ENCODE assay signal across 19 cellular contexts in genomic region chr2:24708537-24709152, GRCh38.
DNase-seq lines count a peak whose midpoint lies in the region; ATAC-seq, FAIRE-seq and TF ChIP-seq lines count a peak whose summit lies in the region.
"Had no signal": no experiment of that assay in that cellular context is flagged by ENCODE, and none has a peak within 500 bp of the region (broad histone marks: within the 10 kb centered on the region; RNA-seq: fewer than 3 reads in every experiment).

No MANE protein-coding gene starts in this region.

- no peaks in the 10 kb centered on the region for H3K4me1 ChIP-seq in endothelial cell of umbilical vein (ENCODE audit: control insufficient read depth, extremely low read depth, insufficient read depth, low read length)

- H3K27ac ChIP-seq in RWPE1 (no peak overlapping the region), endothelial cell of umbilical vein (ENCODE audit: insufficient read depth, low read depth, low read length) (no peak overlapping the region)
- H3K27ac ChIP-seq: 22Rv1, left ventricle myocardium inferior, tibial nerve, VCaP had no signal

- POLR2A ChIA-PET in RWPE1 (lab: Yijun Ruan, JAX; ENCODE audit: low non-redundant PET) = no interaction called here
- POLR2A ChIA-PET in endothelial cell of umbilical vein (lab: Charles Lee) = no interaction called here

- peak overlapping the region; percentile 23 for H2AFZ ChIP-seq in endothelial cell of umbilical vein (ENCODE audit: low read depth, low read length)

- BruUV-seq in endothelial cell of umbilical vein (replicated peaks; lab: Mats Ljungman, UMichigan) = no TSS peak

- intact Hi-C loops in endothelial cell of umbilical vein (cut with micrococcal nuclease) = no loop called here

- no peaks in the 10 kb centered on the region for H3K9me1 ChIP-seq in endothelial cell of umbilical vein (replicated peaks; ENCODE audit: control insufficient read depth, extremely low read depth, insufficient read depth, low read length)

- FAIRE-seq in endothelial cell of umbilical vein (lab: Jason Lieb, UNC) = peak; percentile 8

- H4K20me1 ChIP-seq in endothelial cell of umbilical vein (replicated peaks; ENCODE audit: control insufficient read depth, extremely low read depth, insufficient read depth, low read length) = no peaks in the 10 kb centered on the region

- dilution Hi-C loops in endothelial cell of umbilical vein (cut with MboI; ENCODE audit: extremely low pct_ligation_motif_present, low sequenced_read_pairs) = no loop called here

- peaks cover 0 to 4% of the 10 kb centered on the region in 2 experiments for H3K36me3 ChIP-seq in endothelial cell of umbilical vein (ENCODE audit: control insufficient read depth in 2 of 2, extremely low read depth in 1 of 2, insufficient read depth in 2 of 2, low read length in 2 of 2)

- ATAC-seq in HG03108 (IDR thresholded peaks at IDR 0.05; ENCODE audit: unreplicated experiment) (no peak), HG03520 (IDR thresholded peaks at IDR 0.05; ENCODE audit: unreplicated experiment) (no peak)
- ATAC-seq: naive thymus-derived CD4-positive, alpha-beta T cell had no signal

- no peaks in the 10 kb centered on the region for H3K27me3 ChIP-seq in endothelial cell of umbilical vein (ENCODE audit: control insufficient read depth in 2 of 2, insufficient read depth in 2 of 2, low read length in 2 of 2)
- H3K27me3 ChIP-seq: tibial nerve had no signal

- DNase-seq in DMS153 (lab: John Stamatoyannopoulos, UW) (peak; percentile 13), DMS153 treated with DMSO at 0.1 percent for 48 hours (lab: John Stamatoyannopoulos, UW; ENCODE audit: unreplicated experiment) (no peak), RWPE1 (ENCODE audit: low spot score) (peak; percentile 26), endothelial cell of umbilical vein (ENCODE audit: low read depth, low spot score) (peak; percentile 12), skeletal muscle cell (ENCODE audit: low read depth) (peak; percentile 49), retina (no peak)
- DNase-seq: activated naive CD4-positive, alpha-beta T cell treated with anti-CD3 and anti-CD28 coated beads, Interleukin-2, amount 10 ng/mL, durations not matched to agents 7 days and 5 days; CD4-positive, alpha-beta memory T cell; cerebellar nuclear complex; erythroblast; left ventricle myocardium inferior; naive thymus-derived CD4-positive, alpha-beta T cell; NCI-H1092; NCI-H2171 had no signal

- H3K9me3 ChIP-seq in endothelial cell of umbilical vein (replicated peaks; ENCODE audit: control insufficient read depth, insufficient read depth, low read length) = no peaks in the 10 kb centered on the region
- H3K9me3 ChIP-seq: left ventricle myocardium inferior, tibial nerve had no signal

- no peak overlapping the region for H3K4me2 ChIP-seq in endothelial cell of umbilical vein (ENCODE audit: insufficient read depth, low read length)

- no peaks in the 10 kb centered on the region for H3K79me2 ChIP-seq in endothelial cell of umbilical vein (ENCODE audit: control insufficient read depth, insufficient read depth, low read length)

- TF ChIP-seq CTCF in RWPE1 (conservative IDR thresholded peaks at IDR 0.05; ENCODE audit: low read depth) (no peak), endothelial cell of umbilical vein (IDR thresholded peaks at IDR 0.05; ENCODE audit: extremely low read depth in 1 of 2, insufficient read depth in 1 of 2, low read depth in 1 of 2, low read length in 2 of 2) (no peak)

- H3K9ac ChIP-seq in endothelial cell of umbilical vein (replicated peaks; ENCODE audit: extremely low read depth, insufficient read depth, low read length) = no peak overlapping the region

- TF ChIP-seq POLR2A in endothelial cell of umbilical vein (IDR thresholded peaks at IDR 0.05; ENCODE audit: low read depth, low read length) = no peak

- CTCF ChIA-PET in RWPE1 (lab: Yijun Ruan, JAX) (no interaction called here), endothelial cell of umbilical vein (lab: Charles Lee) (no interaction called here)

- H3K4me3 ChIP-seq in endothelial cell of umbilical vein (replicated peaks in 1 of 3; ENCODE audit: insufficient read depth in 1 of 3, low read depth in 1 of 3, low read length in 3 of 3) (no peak overlapping the region), skeletal muscle cell (ENCODE audit: low read depth, low read length) (no peak overlapping the region)
- H3K4me3 ChIP-seq: left ventricle myocardium inferior, tibial nerve had no signal

TF ChIP-seq in endothelial cell of umbilical vein, 7 proteins besides CTCF, POLR2A, EP300 and RAD21:
- TF ChIP-seq EZH2 (IDR thresholded peaks at IDR 0.05; ENCODE audit: borderline replicate concordance, low read depth, low read length, severe bottlenecking) (no peak), MYC (IDR thresholded peaks at IDR 0.05; ENCODE audit: low read depth, low read length) (no peak), GATA2 (IDR thresholded peaks at IDR 0.05; ENCODE audit: insufficient read depth, insufficient read length, low read depth, low read length) (no peak), POLR2AphosphoS5 (IDR thresholded peaks at IDR 0.05; ENCODE audit: insufficient read depth, low read depth, low read length) (no peak), MAX (IDR thresholded peaks at IDR 0.05; ENCODE audit: insufficient read depth, insufficient read length) (no peak), FOS (IDR thresholded peaks at IDR 0.05; ENCODE audit: borderline replicate concordance, insufficient read depth, low read length) (peak; percentile 36), JUN (IDR thresholded peaks at IDR 0.05; ENCODE audit: borderline replicate concordance, insufficient read depth, insufficient read length, low read depth) (peak; percentile 8)
TF ChIP-seq in endothelial cell of umbilical vein: peak in this region for 2.

Comparison
In these comparisons a context has a peak if more than half of its experiments do, and no peak if none do; other contexts are left out.
1. DNase-seq: peak in DMS153 (single experiment), RWPE1 (single experiment), endothelial cell of umbilical vein (single experiment) and skeletal muscle cell (single experiment); none in DMS153 treated with DMSO at 0.1 percent for 48 hours (single experiment) and retina (single experiment).